In the genomic region with DNA sequence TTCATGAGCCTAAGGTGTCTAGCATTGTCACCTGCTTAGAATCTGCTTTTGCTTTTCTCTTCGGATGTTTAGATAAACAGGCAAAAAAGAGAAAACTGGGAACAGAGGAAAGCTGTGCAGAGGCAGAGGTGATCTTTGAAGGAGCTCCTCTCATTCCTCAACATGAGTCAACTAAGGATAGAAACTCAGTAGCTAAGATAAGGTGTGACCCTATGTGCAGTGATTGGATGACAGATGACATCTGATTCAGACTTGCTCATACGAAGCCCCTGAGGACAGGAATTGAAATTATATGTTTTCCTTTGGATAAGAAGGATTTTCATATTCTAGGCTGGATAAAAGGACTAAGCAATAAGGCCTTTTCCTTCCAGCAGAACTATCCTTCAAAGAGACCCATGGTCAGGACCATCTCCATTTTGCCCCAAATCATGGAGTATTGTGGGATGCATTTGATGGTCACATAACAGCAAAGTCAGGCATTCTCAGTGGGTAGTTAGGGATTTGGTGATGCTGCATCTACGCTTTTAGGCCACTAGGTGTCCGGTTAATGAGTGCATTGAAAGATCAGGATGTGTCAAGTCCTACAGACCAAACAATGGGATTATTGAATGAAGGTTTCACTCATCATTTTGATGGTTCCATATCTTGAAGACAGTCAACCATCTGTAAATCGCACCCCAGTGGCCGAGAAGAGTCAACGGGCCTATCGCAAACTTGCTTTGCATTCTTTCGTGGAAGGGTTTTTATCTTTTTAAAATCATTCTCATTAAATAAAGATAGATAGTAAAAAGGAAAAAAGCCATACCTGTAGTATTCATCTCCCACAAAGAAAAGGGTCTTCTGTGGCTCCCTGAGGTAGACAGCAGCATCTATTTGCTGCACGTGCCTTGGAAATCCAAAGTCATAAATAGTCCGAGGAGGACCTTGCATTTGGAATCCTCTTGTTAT, we compare ENCODE assay signal across 9 cellular contexts. TPM values are rescaled to one million over a fixed set of nuclear protein-coding genes. Genes with fewer than 3 reads are reported as not detected.
A peak's percentile ranks its signal among the peaks of the same experiment; 100 is the strongest.
DNase-seq lines count a peak whose midpoint lies in the region; ATAC-seq and TF ChIP-seq lines count a peak whose summit lies in the region.
"Had no signal": no experiment of that assay in that cellular context is flagged by ENCODE, and none has a peak within 500 bp of the region (broad histone marks: within the 10 kb centered on the region; RNA-seq: fewer than 3 reads in every experiment).

No MANE protein-coding gene starts in this region.

- POLR2A ChIA-PET in activated CD4-positive, alpha-beta memory T cell treated with anti-CD3 and anti-CD28 coated beads, Interleukin-2, amount 10 ng/mL, durations not matched to agents 7 days and 5 days (lab: Charles Lee) = no interaction called here

- no peak overlapping the region for H3K27ac ChIP-seq in WERI-Rb-1

- TF ChIP-seq CTCF in WERI-Rb-1 (IDR thresholded peaks at IDR 0.05; ENCODE audit: low read depth, low read length) = peak; percentile 74

- no peaks in the 10 kb centered on the region for H3K36me3 Mint-ChIP-seq in activated CD4-positive, alpha-beta memory T cell treated with anti-CD3 and anti-CD28 coated beads, Interleukin-2, amount 10 ng/mL, durations not matched to agents 7 days and 5 days (ENCODE audit: low read depth)

- DNase-seq in ELF-1 (ENCODE audit: low read depth, low spot score) = peak; percentile 24
- no peak for DNase-seq in WERI-Rb-1
- DNase-seq in lung microvascular endothelial cell (ENCODE audit: low read depth in 2 of 2) = peak; percentile 59 to 64
- no peak for DNase-seq in activated CD4-positive, CD25-positive, alpha-beta regulatory T cell treated with anti-CD3 and anti-CD28 coated beads, Interleukin-2, amount 50 U/mL, for 72 hours
- DNase-seq in activated CD4-positive, alpha-beta memory T cell treated with anti-CD3 and anti-CD28 coated beads, Interleukin-2, amount 10 ng/mL, durations not matched to agents 7 days and 5 days = no peak
- DNase-seq: NCI-H2171 had no signal

- H3K9me3 ChIP-seq in WERI-Rb-1 (ENCODE audit: severe bottlenecking) = no peaks in the 10 kb centered on the region

- ATAC-seq in HG03280 (IDR thresholded peaks at IDR 0.05; ENCODE audit: unreplicated experiment) = peak; percentile 36
- no peak for ATAC-seq in GM21619 (IDR thresholded peaks at IDR 0.05; ENCODE audit: unreplicated experiment)
- no peak for ATAC-seq in GM21786 (IDR thresholded peaks at IDR 0.05; ENCODE audit: unreplicated experiment)

- peaks cover 7% of the 10 kb centered on the region for H3K4me1 Mint-ChIP-seq in activated CD4-positive, alpha-beta memory T cell treated with anti-CD3 and anti-CD28 coated beads, Interleukin-2, amount 10 ng/mL, durations not matched to agents 7 days and 5 days

- H3K27me3 Mint-ChIP-seq in activated CD4-positive, alpha-beta memory T cell treated with anti-CD3 and anti-CD28 coated beads, Interleukin-2, amount 10 ng/mL, durations not matched to agents 7 days and 5 days = no peaks in the 10 kb centered on the region

- no peak overlapping the region for H3K27ac Mint-ChIP-seq in activated CD4-positive, alpha-beta memory T cell treated with anti-CD3 and anti-CD28 coated beads, Interleukin-2, amount 10 ng/mL, durations not matched to agents 7 days and 5 days

- H3K4me3 ChIP-seq in WERI-Rb-1 (ENCODE audit: low read depth, low read length) = no peak overlapping the region

- no peaks in the 10 kb centered on the region for H3K36me3 ChIP-seq in WERI-Rb-1

- H3K4me3 Mint-ChIP-seq in activated CD4-positive, alpha-beta memory T cell treated with anti-CD3 and anti-CD28 coated beads, Interleukin-2, amount 10 ng/mL, durations not matched to agents 7 days and 5 days = no peak overlapping the region

- no peaks in the 10 kb centered on the region for H3K9me3 Mint-ChIP-seq in activated CD4-positive, alpha-beta memory T cell treated with anti-CD3 and anti-CD28 coated beads, Interleukin-2, amount 10 ng/mL, durations not matched to agents 7 days and 5 days

- H3K27me3 ChIP-seq in WERI-Rb-1 (ENCODE audit: insufficient read depth, low read depth, severe bottlenecking) = no peaks in the 10 kb centered on the region

- CTCF ChIA-PET in activated CD4-positive, alpha-beta memory T cell treated with anti-CD3 and anti-CD28 coated beads, Interleukin-2, amount 10 ng/mL, durations not matched to agents 7 days and 5 days (lab: Charles Lee) = interaction anchor here (0.8 kb wide), 1 partner anchor 34 kb away, joined by 3 read pairs; no protein-coding TSS in a partner anchor

RNA-seq across cellular contexts. Expression of a gene that starts 32.2 kb away (rescaled TPM):
- total RNA-seq in lung microvascular endothelial cell = not detected in 2 replicates
- total RNA-seq in activated CD4-positive, alpha-beta memory T cell treated with anti-CD3 and anti-CD28 coated beads, Interleukin-2, amount 10 ng/mL, durations not matched to agents 7 days and 5 days = not detected

Comparison
In these comparisons a context has a peak if more than half of its experiments do, and no peak if none do; other contexts are left out.
1. DNase-seq: peak in ELF-1 (single experiment) and lung microvascular endothelial cell (2 of 2); none in WERI-Rb-1 (single experiment), activated CD4-positive, CD25-positive, alpha-beta regulatory T cell treated with anti-CD3 and anti-CD28 coated beads, Interleukin-2, amount 50 U/mL, for 72 hours (single experiment) and activated CD4-positive, alpha-beta memory T cell treated with anti-CD3 and anti-CD28 coated beads, Interleukin-2, amount 10 ng/mL, durations not matched to agents 7 days and 5 days (single experiment).